Comparison of ENCODE assay signal across 8 cellular contexts in the genomic region with DNA sequence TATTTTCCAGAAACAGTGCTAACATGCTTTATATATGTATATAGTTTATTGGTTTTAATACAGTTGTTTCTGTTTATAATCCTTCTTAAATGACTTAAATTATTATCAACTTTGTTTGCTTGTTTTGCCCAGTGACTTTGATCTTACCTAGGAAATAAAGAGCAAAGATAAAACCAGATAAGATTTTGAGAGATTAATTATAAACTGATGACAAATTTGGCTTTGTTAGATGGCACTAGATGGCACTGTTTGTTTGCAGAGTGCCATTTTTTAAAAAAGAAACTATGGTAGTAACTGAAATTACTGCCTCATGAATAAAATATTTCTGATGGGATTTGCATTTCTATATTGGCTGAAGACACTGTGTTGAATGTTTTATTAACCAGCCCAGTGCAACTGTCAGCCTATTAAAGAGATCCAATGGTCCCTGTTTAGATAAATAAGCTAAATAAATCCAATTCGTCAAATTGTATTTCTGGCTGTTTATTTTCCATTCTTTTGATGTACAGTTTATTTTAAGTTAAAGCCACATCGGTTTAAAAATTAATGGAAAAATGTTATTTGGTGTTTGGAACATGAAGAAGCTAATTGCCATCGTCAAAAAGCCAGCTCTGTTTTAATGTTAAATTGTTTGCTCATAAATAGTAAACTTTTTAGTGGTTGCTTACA. TPM values are rescaled to one million over a fixed set of nuclear protein-coding genes. Genes with fewer than 3 reads are reported as not detected.
DNase-seq lines count a peak whose midpoint lies in the region; ATAC-seq, FAIRE-seq and TF ChIP-seq lines count a peak whose summit lies in the region.

No MANE protein-coding gene starts in this region.

- intact Hi-C loops in natural killer cell (cut with micrococcal nuclease): loop anchor here (2.0 kb wide), 1 partner anchor 909 kb away; no protein-coding TSS in a partner anchor

- H3K27me3 ChIP-seq in CD8-positive, alpha-beta memory T cell (ENCODE audit: insufficient read depth, low read length, poor library complexity, severe bottlenecking): no peaks in the 10 kb centered on the region

- POLR2A ChIA-PET in CD8-positive, alpha-beta memory T cell (lab: Charles Lee): no interaction called here

- peak; percentile 86 for FAIRE-seq in frontal cortex (lab: Jason Lieb, UNC)

- H3K4me1 ChIP-seq in CD8-positive, alpha-beta memory T cell (ENCODE audit: insufficient read depth, low read length): no peaks in the 10 kb centered on the region

- CTCF ChIA-PET in CD8-positive, alpha-beta memory T cell (lab: Charles Lee): interaction anchor here (1.0 to 1.4 kb wide), 2 partner anchors 11 to 910 kb away, joined by 3 read pairs; no protein-coding TSS in a partner anchor

- no peaks in the 10 kb centered on the region for H3K9me3 Mint-ChIP-seq in natural killer cell
- no peaks in the 10 kb centered on the region for H3K9me3 Mint-ChIP-seq in natural killer cell treated with Interleukin-12 subunit alpha and Interleukin-12 subunit beta and Interleukin-15 and Interleukin-18, amount 100 ng/mL, for 72 hours
- no peaks in the 10 kb centered on the region for H3K9me3 Mint-ChIP-seq in CD8-positive, alpha-beta memory T cell

- TF ChIP-seq CTCF in natural killer cell (IDR thresholded peaks at IDR 0.05): peak; percentile 12

- no peaks in the 10 kb centered on the region for H3K9me3 ChIP-seq in CD8-positive, alpha-beta memory T cell (ENCODE audit: low read length)

- H3K27ac ChIP-seq in CD8-positive, alpha-beta memory T cell (ENCODE audit: low read depth, low read length): no peak overlapping the region

- H3K27me3 Mint-ChIP-seq in natural killer cell (ENCODE audit: low read depth in 2 of 2): no peaks in the 10 kb centered on the region
- H3K27me3 Mint-ChIP-seq in natural killer cell treated with Interleukin-12 subunit alpha and Interleukin-12 subunit beta and Interleukin-15 and Interleukin-18, amount 100 ng/mL, for 72 hours: no peaks in the 10 kb centered on the region
- H3K27me3 Mint-ChIP-seq in CD8-positive, alpha-beta memory T cell: no peaks in the 10 kb centered on the region

- H3K4me3 ChIP-seq in CD8-positive, alpha-beta memory T cell (ENCODE audit: low read length): no peak overlapping the region

- no peak for ATAC-seq in natural killer cell
- ATAC-seq in natural killer cell treated with Interleukin-12 subunit alpha and Interleukin-12 subunit beta and Interleukin-15 and Interleukin-18, amount 100 ng/mL, for 72 hours: no peak
- peak; percentile 57; the same call in 2 of the 3 replicates for ATAC-seq in SK-N-SH treated with all-trans-retinoic acid at 6 μM for 48 hours
- ATAC-seq in GM21786 (IDR thresholded peaks at IDR 0.05; ENCODE audit: unreplicated experiment): no peak
- ATAC-seq in HG02884 (IDR thresholded peaks at IDR 0.05; ENCODE audit: unreplicated experiment): no peak

- no peak for DNase-seq in natural killer cell
- DNase-seq in natural killer cell treated with Interleukin-12 subunit alpha and Interleukin-12 subunit beta and Interleukin-15 and Interleukin-18, amount 100 ng/mL, for 72 hours (ENCODE audit: low spot score): no peak
- no peak for DNase-seq in frontal cortex (ENCODE audit: low spot score in 2 of 2)
- DNase-seq in CD8-positive, alpha-beta memory T cell: no peak
- no peak for DNase-seq in stimulated activated CD4-positive, alpha-beta T cell treated with anti-CD3 and anti-CD28 coated beads, Interleukin-1b, Interleukin-23, amount 100 ng/mL, for 48 hours

- no peaks in the 10 kb centered on the region for H3K36me3 ChIP-seq in CD8-positive, alpha-beta memory T cell (ENCODE audit: insufficient read depth, low read length)

- H3K4me1 Mint-ChIP-seq in natural killer cell: peaks cover 0 to 21% of the 10 kb centered on the region in 2 donors
- peaks cover 9 to 15% of the 10 kb centered on the region in 2 donors for H3K4me1 Mint-ChIP-seq in natural killer cell treated with Interleukin-12 subunit alpha and Interleukin-12 subunit beta and Interleukin-15 and Interleukin-18, amount 100 ng/mL, for 72 hours (ENCODE audit: low read depth in 2 of 2)
- peaks cover 10 to 30% (median 26%) of the 10 kb centered on the region in 3 donors for H3K4me1 Mint-ChIP-seq in CD8-positive, alpha-beta memory T cell

- H3K36me3 Mint-ChIP-seq in natural killer cell: no peaks in the 10 kb centered on the region
- H3K36me3 Mint-ChIP-seq in natural killer cell treated with Interleukin-12 subunit alpha and Interleukin-12 subunit beta and Interleukin-15 and Interleukin-18, amount 100 ng/mL, for 72 hours: no peaks in the 10 kb centered on the region
- H3K36me3 Mint-ChIP-seq in CD8-positive, alpha-beta memory T cell: peaks cover 0 to 17% (median 5%) of the 10 kb centered on the region in 3 donors

- no peak overlapping the region for H3K4me3 Mint-ChIP-seq in natural killer cell
- H3K4me3 Mint-ChIP-seq in natural killer cell treated with Interleukin-12 subunit alpha and Interleukin-12 subunit beta and Interleukin-15 and Interleukin-18, amount 100 ng/mL, for 72 hours: no peak overlapping the region
- no peak overlapping the region for H3K4me3 Mint-ChIP-seq in CD8-positive, alpha-beta memory T cell

- H3K27ac Mint-ChIP-seq in natural killer cell: no peak overlapping the region
- no peak overlapping the region for H3K27ac Mint-ChIP-seq in natural killer cell treated with Interleukin-12 subunit alpha and Interleukin-12 subunit beta and Interleukin-15 and Interleukin-18, amount 100 ng/mL, for 72 hours
- peak overlapping the region in 1 of 8 donors; percentile 17 for H3K27ac Mint-ChIP-seq in CD8-positive, alpha-beta memory T cell

TF ChIP-seq in SK-N-SH treated with all-trans-retinoic acid at 6 μM for 48 hours, 23 proteins besides CTCF, POLR2A, EP300 and RAD21:
- TF ChIP-seq ISL1 (CRISPR knock-in tag; IDR thresholded peaks at IDR 0.05): no peak
- TF ChIP-seq ZNF565 (CRISPR knock-in tag; conservative IDR thresholded peaks at IDR 0.05; ENCODE audit: low read depth): no peak
- TF ChIP-seq CREB5 (CRISPR knock-in tag; IDR thresholded peaks at IDR 0.05; ENCODE audit: low read depth): no peak
- TF ChIP-seq OSR1 (CRISPR knock-in tag; IDR thresholded peaks at IDR 0.05): no peak
- no peak for TF ChIP-seq ZFP30 (CRISPR knock-in tag; IDR thresholded peaks at IDR 0.05)
- TF ChIP-seq ZFP3 (CRISPR knock-in tag; IDR thresholded peaks at IDR 0.05): no peak
- no peak for TF ChIP-seq BACH2 (CRISPR knock-in tag; IDR thresholded peaks at IDR 0.05; ENCODE audit: borderline replicate concordance)
- no peak for TF ChIP-seq SNAI2 (CRISPR knock-in tag; IDR thresholded peaks at IDR 0.05)
- no peak for TF ChIP-seq ARNTL (CRISPR knock-in tag; IDR thresholded peaks at IDR 0.05; ENCODE audit: borderline replicate concordance, low read depth)
- TF ChIP-seq ZNF8 (CRISPR knock-in tag; IDR thresholded peaks at IDR 0.05): no peak
- TF ChIP-seq RARB (CRISPR knock-in tag; IDR thresholded peaks at IDR 0.05): no peak
- TF ChIP-seq, protein P1, sequence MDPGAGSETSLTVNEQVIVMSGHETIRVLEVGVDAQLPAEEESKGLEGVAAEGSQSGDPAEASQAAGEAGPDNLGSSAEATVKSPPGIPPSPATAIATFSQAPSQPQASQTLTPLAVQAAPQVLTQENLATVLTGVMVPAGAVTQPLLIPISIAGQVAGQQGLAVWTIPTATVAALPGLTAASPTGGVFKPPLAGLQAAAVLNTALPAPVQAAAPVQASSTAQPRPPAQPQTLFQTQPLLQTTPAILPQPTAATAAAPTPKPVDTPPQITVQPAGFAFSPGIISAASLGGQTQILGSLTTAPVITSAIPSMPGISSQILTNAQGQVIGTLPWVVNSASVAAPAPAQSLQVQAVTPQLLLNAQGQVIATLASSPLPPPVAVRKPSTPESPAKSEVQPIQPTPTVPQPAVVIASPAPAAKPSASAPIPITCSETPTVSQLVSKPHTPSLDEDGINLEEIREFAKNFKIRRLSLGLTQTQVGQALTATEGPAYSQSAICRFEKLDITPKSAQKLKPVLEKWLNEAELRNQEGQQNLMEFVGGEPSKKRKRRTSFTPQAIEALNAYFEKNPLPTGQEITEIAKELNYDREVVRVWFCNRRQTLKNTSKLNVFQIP (CRISPR knock-in tag; IDR thresholded peaks at IDR 0.05; ENCODE audit: borderline replicate concordance, low read depth): no peak
- TF ChIP-seq PATZ1 (CRISPR knock-in tag; IDR thresholded peaks at IDR 0.05; ENCODE audit: borderline replicate concordance): no peak

RNA-seq across cellular contexts. Expression of gene VTI1A, which starts 28.7 kb away (rescaled TPM):
- total RNA-seq in natural killer cell (10 to 100 TPM; 62.6 to 77.6 (median 68.2) TPM), frontal cortex (48.1 TPM)
- total RNA-seq in natural killer cell treated with Interleukin-12 subunit alpha and Interleukin-12 subunit beta and Interleukin-15 and Interleukin-18, amount 100 ng/mL, for 72 hours: 10 to 100 TPM; 51.9 to 90.5 TPM
- total RNA-seq in CD8-positive, alpha-beta memory T cell: 10 to 100 TPM; 38.2 to 40.1 TPM
- 28.1 TPM for polyA plus RNA-seq in CD8-positive, alpha-beta memory T cell

RNA-seq across cellular contexts. Expression of gene ZDHHC6, which starts 29.0 kb away (rescaled TPM):
- total RNA-seq in natural killer cell (10 to 100 TPM; 29.1 to 36.1 (median 30.2) TPM), frontal cortex (31.0 TPM)
- total RNA-seq in natural killer cell treated with Interleukin-12 subunit alpha and Interleukin-12 subunit beta and Interleukin-15 and Interleukin-18, amount 100 ng/mL, for 72 hours: 10 to 100 TPM; 46.6 to 52.8 TPM
- total RNA-seq in CD8-positive, alpha-beta memory T cell: 10 to 100 TPM; 49.3 to 56.4 TPM
- 48.3 TPM for polyA plus RNA-seq in CD8-positive, alpha-beta memory T cell
